Comparison of ENCODE assay signal across 8 cellular contexts in the genomic region with DNA sequence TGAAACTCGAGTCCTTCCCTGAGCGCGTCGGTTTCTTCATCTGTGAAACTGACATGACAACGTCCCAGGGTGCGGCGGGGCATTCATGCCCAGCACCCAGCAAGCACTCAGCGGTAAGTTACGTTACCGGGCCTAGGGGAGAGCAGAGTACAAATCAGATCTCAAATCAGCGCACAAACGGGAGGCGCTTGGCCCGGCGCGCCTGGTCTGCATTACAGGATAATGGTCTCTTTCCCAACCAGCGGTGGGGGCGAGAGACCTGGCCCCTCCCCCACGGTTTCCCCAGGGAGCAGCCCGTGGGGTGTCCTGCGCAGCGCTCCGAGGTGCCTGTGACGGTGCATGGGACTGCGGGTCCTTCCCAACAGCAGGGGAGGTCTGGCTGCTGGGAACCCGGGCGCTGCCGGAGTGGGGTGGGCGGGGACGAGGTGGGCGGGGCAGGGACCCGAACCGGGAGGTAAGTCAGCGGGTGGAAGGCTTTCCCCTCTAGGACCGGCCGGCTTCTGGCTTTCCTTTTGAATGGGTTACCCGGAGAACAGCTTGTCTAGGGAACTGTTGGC. TPM values are rescaled to one million over a fixed set of nuclear protein-coding genes. Genes with fewer than 3 reads are reported as not detected.
DNase-seq lines count a peak whose midpoint lies in the region; ATAC-seq, FAIRE-seq and TF ChIP-seq lines count a peak whose summit lies in the region.

No MANE protein-coding gene starts in this region.

- H3K4me3 Mint-ChIP-seq in nephron progenitor cell = peak overlapping the region; percentile 82

- no peaks in the 10 kb centered on the region for H3K36me3 Mint-ChIP-seq in nephron progenitor cell (ENCODE audit: low read depth)

- H3K4me1 Mint-ChIP-seq in nephron progenitor cell = peaks cover 51% of the 10 kb centered on the region

- ATAC-seq in esophagus mucosa (peak; percentile 18), GM21360 (IDR thresholded peaks at IDR 0.05; ENCODE audit: unreplicated experiment) (no peak)

- FAIRE-seq in D721Med (lab: Jason Lieb, UNC) = no peak

- H3K27me3 Mint-ChIP-seq in nephron progenitor cell (ENCODE audit: low read depth, poor library complexity) = peaks cover 40% of the 10 kb centered on the region

- no peak overlapping the region for H3K27ac Mint-ChIP-seq in nephron progenitor cell

- TF ChIP-seq CTCF in nephron progenitor cell (IDR thresholded peaks at IDR 0.05) = no peak
- no peak for TF ChIP-seq CTCF in D721Med (IDR thresholded peaks at IDR 0.05; ENCODE audit: insufficient read depth, missing control alignments)

- H3K9me3 Mint-ChIP-seq in nephron progenitor cell = peaks cover 5% of the 10 kb centered on the region

- DNase-seq in EL (peak; percentile 50), RPMI8226 (peak; percentile 46), nephron progenitor cell (peak; percentile 65), SKM-1 treated with dmso at 0.1 percent for 144 hours (lab: John Stamatoyannopoulos, UW; ENCODE audit: unreplicated experiment) (no peak), D721Med (ENCODE audit: insufficient read length, low spot score) (no peak), superior temporal gyrus (ENCODE audit: extremely low spot score) (no peak)

RNA-seq across cellular contexts. Expression of gene TMEM51, which starts 1.0 kb away (rescaled TPM):
- total RNA-seq in esophagus mucosa = 22.5 TPM

Comparison
In these comparisons a context has a peak if more than half of its experiments do, and no peak if none do; other contexts are left out.
1. DNase-seq: peak in EL (single experiment), RPMI8226 (single experiment) and nephron progenitor cell (single experiment); none in SKM-1 treated with dmso at 0.1 percent for 144 hours (single experiment), D721Med (single experiment) and superior temporal gyrus (single experiment).